Comparison of ENCODE assay signal across 8 cellular contexts in the genomic region with DNA sequence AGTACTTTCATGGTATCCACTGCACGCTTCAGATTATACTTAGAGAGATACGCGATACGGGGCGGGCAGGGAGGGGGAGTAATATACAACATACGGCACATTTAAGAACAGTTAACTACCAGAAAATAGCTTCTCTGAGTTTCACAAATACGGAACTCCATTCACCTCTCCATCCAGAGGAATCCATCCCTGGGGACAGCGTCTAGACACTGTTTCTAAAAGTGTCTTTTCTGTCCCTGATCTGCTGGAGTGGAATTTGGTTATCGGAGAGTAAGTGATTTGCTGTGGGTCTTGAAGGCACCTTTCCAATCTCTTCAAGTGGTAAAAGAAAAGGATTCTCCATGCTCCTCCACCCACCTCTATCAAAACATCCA. TPM values are rescaled to one million over a fixed set of nuclear protein-coding genes. Genes with fewer than 3 reads are reported as not detected.
DNase-seq lines count a peak whose midpoint lies in the region; ATAC-seq and TF ChIP-seq lines count a peak whose summit lies in the region.

No MANE protein-coding gene starts in this region.

- H3K36me3 ChIP-seq in A673 (ENCODE audit: insufficient read depth, low read length, poor library complexity, severe bottlenecking), result no peaks in the 10 kb centered on the region
- peaks cover 3% of the 10 kb centered on the region; the same call in 1 of the 2 replicates for H3K36me3 ChIP-seq in SK-N-MC (ENCODE audit: insufficient read depth, low read length)
- H3K36me3 ChIP-seq in neural cell (ENCODE audit: insufficient read depth, low read length), result no peaks in the 10 kb centered on the region

- CTCF ChIA-PET in A673 (lab: Charles Lee), result no interaction called here

- TF ChIP-seq EP300 in neural cell (conservative IDR thresholded peaks at IDR 0.05; ENCODE audit: poor library complexity, severe bottlenecking), result no peak

- no peaks in the 10 kb centered on the region for H3K27me3 ChIP-seq in A673 (replicated peaks; ENCODE audit: insufficient read depth, low read depth, low read length, poor library complexity)
- H3K27me3 ChIP-seq in neural cell (ENCODE audit: insufficient read depth, low read depth, low read length), result no peaks in the 10 kb centered on the region

- H3K4me2 ChIP-seq in neural cell (ENCODE audit: low read length), result peak overlapping the region; percentile 87

- no peak for TF ChIP-seq POLR2A in erythroblast (IDR thresholded peaks at IDR 0.05; ENCODE audit: low read length)

- no peaks in the 10 kb centered on the region for H3F3A ChIP-seq in neural cell (ENCODE audit: insufficient read depth, low read length, poor library complexity, severe bottlenecking)

- TF ChIP-seq RAD21 in neural cell (conservative IDR thresholded peaks at IDR 0.05), result no peak

- TF ChIP-seq CTCF in A673 (conservative IDR thresholded peaks at IDR 0.05; ENCODE audit: low read depth, low read length) (no peak), neural cell (IDR thresholded peaks at IDR 0.05; ENCODE audit: poor library complexity, severe bottlenecking) (no peak)

- H3K4me1 ChIP-seq in A673 (ENCODE audit: insufficient read depth, low read length, poor library complexity, severe bottlenecking), result no peaks in the 10 kb centered on the region

- POLR2A ChIA-PET in A673 (lab: Charles Lee; ENCODE audit: low non-redundant PET), result no interaction called here

- H3K27ac ChIP-seq in A673 (ENCODE audit: low read depth, low read length, poor library complexity, severe bottlenecking) (peak overlapping the region; percentile 89), SK-N-MC (no peak overlapping the region), neural cell (ENCODE audit: low read length) (peak overlapping the region; percentile 89)

- no TSS peak for BruUV-seq in A673 (replicated peaks; lab: Mats Ljungman, UMichigan)

- H3K4me3 ChIP-seq in A673 (ENCODE audit: low read depth, low read length, poor library complexity, severe bottlenecking) (peak overlapping the region; percentile 84), SK-N-MC (peak overlapping the region; percentile 81), neural cell (ENCODE audit: low read length) (peak overlapping the region; percentile 86)

- H2AFZ ChIP-seq in neural cell (ENCODE audit: low read depth, low read length), result peak overlapping the region; percentile 95

- DNase-seq in A673 (ENCODE audit: low spot score) (peak; percentile 49), SK-N-MC (ENCODE audit: low read depth, low spot score) (no peak), erythroblast (lab: John Stamatoyannopoulos, UW) (peak; percentile 66 to 69), NCI-H1105 treated with DMSO at 0.1 percent for 48 hours (lab: John Stamatoyannopoulos, UW) (no peak)
- no peak for DNase-seq in activated CD4-positive, CD25-positive, alpha-beta regulatory T cell treated with anti-CD3 and anti-CD28 coated beads, Interleukin-2, amount 50 U/mL, for 72 hours

- ATAC-seq in GM18517 (IDR thresholded peaks at IDR 0.05; ENCODE audit: unreplicated experiment) (peak; percentile 1), HG03378 (IDR thresholded peaks at IDR 0.05; ENCODE audit: unreplicated experiment) (no peak)

- H3K9ac ChIP-seq in SK-N-MC (ENCODE audit: insufficient read length) (peak overlapping the region; percentile 86), neural cell (ENCODE audit: low read length) (peak overlapping the region; percentile 95)

- intact Hi-C loops in A673 (cut with micrococcal nuclease; ENCODE audit: unreplicated experiment), result loop anchor here (2.0 to 10.0 kb wide), 2 partner anchors 133 to 209 kb away; no protein-coding TSS in a partner anchor

- peaks cover 35% of the 10 kb centered on the region for H3K79me2 ChIP-seq in neural cell (replicated peaks; ENCODE audit: insufficient read depth, low read length)

- H3K9me3 ChIP-seq in A673 (ENCODE audit: low read depth, low read length, poor library complexity, severe bottlenecking) (no peaks in the 10 kb centered on the region), SK-N-MC (ENCODE audit: low read depth, low read length) (no peaks in the 10 kb centered on the region), neural cell (ENCODE audit: low read length) (no peaks in the 10 kb centered on the region)

- no peaks in the 10 kb centered on the region for H3K9me2 ChIP-seq in neural cell (ENCODE audit: insufficient read depth, low read length)

- no peaks in the 10 kb centered on the region for H4K20me1 ChIP-seq in neural cell (ENCODE audit: insufficient read depth)

TF ChIP-seq in neural cell, 6 proteins besides CTCF, POLR2A, EP300 and RAD21:
- TF ChIP-seq REST (IDR thresholded peaks at IDR 0.05; ENCODE audit: borderline replicate concordance) (no peak), EZH2 (IDR thresholded peaks at IDR 0.05; ENCODE audit: borderline replicate concordance, insufficient read depth, low read length, poor library complexity, severe bottlenecking) (no peak), SMC3 (conservative IDR thresholded peaks at IDR 0.05; ENCODE audit: poor library complexity) (no peak)
TF ChIP-seq in neural cell: peak in this region for 0.

RNA-seq across cellular contexts. Expression of gene SLC35F5, which starts 0.8 kb away (rescaled TPM):
- total RNA-seq in A673 (2021), result 26.2 and 28.0 TPM in 2 replicates
- 56.2 and 56.3 TPM in 2 replicates for polyA plus RNA-seq in neural cell
- polyA minus RNA-seq in neural cell, result 148 and 160 TPM in 2 replicates

Comparison
In these comparisons a context has a peak if more than half of its experiments do, and no peak if none do; other contexts are left out.
1. DNase-seq: peak in A673 (single experiment) and erythroblast (2 of 2); none in SK-N-MC (single experiment), activated CD4-positive, CD25-positive, alpha-beta regulatory T cell treated with anti-CD3 and anti-CD28 coated beads, Interleukin-2, amount 50 U/mL, for 72 hours (single experiment) and NCI-H1105 treated with DMSO at 0.1 percent for 48 hours (single experiment).
2. Peak in every context shown above with its lines, with median percentiles within 50 percentile points of each other: H3K4me3 ChIP-seq.